ENCODE assay signal across 27 cellular contexts in genomic region chr12:85625467-85625866, GRCh38.
A peak's percentile ranks its signal among the peaks of the same experiment; 100 is the strongest.
DNase-seq lines count a peak whose midpoint lies in the region; ATAC-seq and TF ChIP-seq lines count a peak whose summit lies in the region.
"Had no signal": no experiment of that assay in that cellular context is flagged by ENCODE, and none has a peak within 500 bp of the region (broad histone marks: within the 10 kb centered on the region; RNA-seq: fewer than 3 reads in every experiment).

No MANE protein-coding gene starts in this region.

- no peaks in the 10 kb centered on the region for H3K36me3 Mint-ChIP-seq in natural killer cell treated with Interleukin-12 subunit alpha and Interleukin-12 subunit beta and Interleukin-15 and Interleukin-18, amount 100 ng/mL, for 72 hours
- H3K36me3 Mint-ChIP-seq: CD4-positive, alpha-beta memory T cell had no signal

- no peaks in the 10 kb centered on the region for H4K20me1 ChIP-seq in PC-3 (ENCODE audit: low read length)

- no peaks in the 10 kb centered on the region for H3K36me3 ChIP-seq in left ventricle myocardium inferior
- no peaks in the 10 kb centered on the region for H3K36me3 ChIP-seq in PC-3 (ENCODE audit: low read depth, low read length)
- H3K36me3 ChIP-seq: HAP-1, MG63 had no signal

- TF ChIP-seq CTCF in left ventricle myocardium inferior (IDR thresholded peaks at IDR 0.05; ENCODE audit: borderline replicate concordance) (no peak), PC-3 (conservative IDR thresholded peaks at IDR 0.05; ENCODE audit: low read depth, low read length) (no peak)

- H3K4me3 ChIP-seq in left ventricle myocardium inferior (no peak overlapping the region), PC-3 (ENCODE audit: low read length) (no peak overlapping the region)
- H3K4me3 ChIP-seq: GM23338, HAP-1, MG63, SK-N-MC had no signal

- H3K27me3 ChIP-seq in left ventricle myocardium inferior (ENCODE audit: low read depth) (no peaks in the 10 kb centered on the region), PC-3 (ENCODE audit: low read length) (no peaks in the 10 kb centered on the region)
- H3K27me3 ChIP-seq: MG63 had no signal

- H3K27ac ChIP-seq in left ventricle myocardium inferior (replicated peaks) = peak overlapping the region; percentile 32
- peak overlapping the region; percentile 85 for H3K27ac ChIP-seq in PC-3 (ENCODE audit: low read length)
- peak overlapping the region; percentile 82 for H3K27ac ChIP-seq in epithelial cell of prostate

- H3K79me2 ChIP-seq in PC-3 (ENCODE audit: low read length) = no peaks in the 10 kb centered on the region

- POLR2A ChIA-PET in PC-3 (lab: Charles Lee; ENCODE audit: unreplicated experiment) = no interaction called here

- H3K4me1 Mint-ChIP-seq in natural killer cell treated with Interleukin-12 subunit alpha and Interleukin-12 subunit beta and Interleukin-15 and Interleukin-18, amount 100 ng/mL, for 72 hours (ENCODE audit: low read depth in 2 of 2) = no peaks in the 10 kb centered on the region
- H3K4me1 Mint-ChIP-seq: CD4-positive, alpha-beta memory T cell had no signal

- CTCF ChIA-PET in PC-3 (lab: Charles Lee) = no interaction called here

- H3K9me3 ChIP-seq in left ventricle myocardium inferior (replicated peaks) = no peaks in the 10 kb centered on the region
- no peaks in the 10 kb centered on the region for H3K9me3 ChIP-seq in PC-3 (ENCODE audit: low read length)
- H3K9me3 ChIP-seq: Caco-2, HAP-1 had no signal

- H3K9ac ChIP-seq in PC-3 (ENCODE audit: low read length) = no peak overlapping the region

- no peaks in the 10 kb centered on the region for H3K4me1 ChIP-seq in left ventricle myocardium inferior
- H3K4me1 ChIP-seq in PC-3 (ENCODE audit: insufficient read depth, low read length) = peaks cover 72% of the 10 kb centered on the region
- H3K4me1 ChIP-seq: HAP-1 had no signal

- H3K9me2 ChIP-seq in PC-3 (replicated peaks; ENCODE audit: low read length) = no peaks in the 10 kb centered on the region

- H3K27ac Mint-ChIP-seq in natural killer cell treated with Interleukin-12 subunit alpha and Interleukin-12 subunit beta and Interleukin-15 and Interleukin-18, amount 100 ng/mL, for 72 hours = no peak overlapping the region
- H3K27ac Mint-ChIP-seq: CD4-positive, alpha-beta memory T cell; GM23338 had no signal

- no peaks in the 10 kb centered on the region for H3K27me3 Mint-ChIP-seq in natural killer cell treated with Interleukin-12 subunit alpha and Interleukin-12 subunit beta and Interleukin-15 and Interleukin-18, amount 100 ng/mL, for 72 hours
- H3K27me3 Mint-ChIP-seq: CD4-positive, alpha-beta memory T cell had no signal

- peaks cover 4% of the 10 kb centered on the region for H3K9me3 Mint-ChIP-seq in natural killer cell treated with Interleukin-12 subunit alpha and Interleukin-12 subunit beta and Interleukin-15 and Interleukin-18, amount 100 ng/mL, for 72 hours
- H3K9me3 Mint-ChIP-seq: GM23338 had no signal

- peaks cover 13% of the 10 kb centered on the region for H3F3A ChIP-seq in PC-3 (ENCODE audit: low read length, unreplicated experiment)

- BruUV-seq in PC-3 (replicated peaks; lab: Mats Ljungman, UMichigan) = no TSS peak

- no peak overlapping the region for H2AFZ ChIP-seq in PC-3 (ENCODE audit: low read length)

- DNase-seq in left ventricle myocardium inferior (no peak), left ventricle myocardium superior (no peak), PC-3 (no peak), epithelial cell of prostate (ENCODE audit: low read depth, low spot score) (no peak), NCI-H345 treated with DMSO at 0.1 percent for 48 hours (lab: John Stamatoyannopoulos, UW; ENCODE audit: unreplicated experiment) (no peak), NCI-H1436 treated with DMSO at 0.1 percent for 48 hours (lab: John Stamatoyannopoulos, UW) (no peak), GF-D8 (lab: John Stamatoyannopoulos, UW) (no peak)
- DNase-seq in natural killer cell treated with Interleukin-12 subunit alpha and Interleukin-12 subunit beta and Interleukin-15 and Interleukin-18, amount 100 ng/mL, for 72 hours (ENCODE audit: low spot score) = no peak
- DNase-seq: 8988T; AML-193; C1 segment of cervical spinal cord; Caco-2; CD4-positive, alpha-beta memory T cell; DMS 273 treated with DMSO at 0.1 percent for 48 hours; DMS79; GDM1; KG1; MG63; NCI-H1105 treated with DMSO at 0.1 percent for 48 hours; NCI-H2029; NCI-H446 treated with DMSO at 0.1 percent for 48 hours; NCI-H82; NK-92 treated with Interleukin-12 subunit alpha and Interleukin-12 subunit beta, amount 100 ng/mL, for 24 hours; SIG-M5 had no signal

- H3K4me2 ChIP-seq in PC-3 (ENCODE audit: low read length) = peak overlapping the region; percentile 66
- H3K4me2 ChIP-seq: GM23338 had no signal

- ATAC-seq in left ventricle myocardium superior (no peak), PC-3 (no peak)
- ATAC-seq in natural killer cell treated with Interleukin-12 subunit alpha and Interleukin-12 subunit beta and Interleukin-15 and Interleukin-18, amount 100 ng/mL, for 72 hours = no peak
- ATAC-seq: GM23338 had no signal

- no peak overlapping the region for H3K4me3 Mint-ChIP-seq in natural killer cell treated with Interleukin-12 subunit alpha and Interleukin-12 subunit beta and Interleukin-15 and Interleukin-18, amount 100 ng/mL, for 72 hours
- H3K4me3 Mint-ChIP-seq: CD4-positive, alpha-beta memory T cell; GM23338 had no signal

- intact Hi-C loops in left ventricle myocardium inferior (cut with micrococcal nuclease) (no loop called here), left ventricle myocardium superior (cut with micrococcal nuclease) (no loop called here), PC-3 (cut with micrococcal nuclease) (no loop called here)

Comparison
In these comparisons a context has a peak if more than half of its experiments do, and no peak if none do; other contexts are left out.
1. H3K27ac ChIP-seq: peak in every context shown above with its lines; median percentile 85 in PC-3; 82 in epithelial cell of prostate; 32 in left ventricle myocardium inferior.